In the genomic region with DNA sequence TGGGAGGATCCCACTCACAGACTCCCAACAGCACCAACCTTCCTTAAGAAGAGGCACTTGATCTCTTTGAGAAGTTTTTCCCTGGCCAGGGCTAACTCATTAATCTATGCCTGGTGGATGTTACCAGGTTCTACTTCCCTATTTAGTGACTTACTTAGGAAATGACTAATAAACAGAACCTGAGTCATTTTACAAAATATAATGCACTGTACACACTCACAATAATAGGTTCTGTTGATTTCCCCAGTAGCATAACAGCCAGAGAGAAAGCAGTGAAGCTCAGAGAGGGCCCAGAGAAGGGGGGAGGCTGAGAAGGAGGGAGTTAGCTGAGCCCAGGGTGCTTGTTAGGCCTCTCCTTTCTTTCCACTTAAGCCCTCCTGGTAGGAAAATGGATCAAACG, we compare ENCODE assay signal across 10 cellular contexts. TPM values are rescaled to one million over a fixed set of nuclear protein-coding genes. Genes with fewer than 3 reads are reported as not detected.
DNase-seq lines count a peak whose midpoint lies in the region; ATAC-seq and TF ChIP-seq lines count a peak whose summit lies in the region.
"Had no signal": no experiment of that assay in that cellular context is flagged by ENCODE, and none has a peak within 500 bp of the region (broad histone marks: within the 10 kb centered on the region; RNA-seq: fewer than 3 reads in every experiment).

No MANE protein-coding gene starts in this region.

- H2BK120ac ChIP-seq in mesenchymal stem cell (ENCODE audit: low read depth, low read length): no peak overlapping the region
- H2BK120ac ChIP-seq in neuronal stem cell (ENCODE audit: low read depth, low read length): no peak overlapping the region

- H3K27me3 ChIP-seq in mesenchymal stem cell (ENCODE audit: control insufficient read depth in 1 of 2, insufficient read depth in 1 of 2, low read length in 2 of 2) (no peaks in the 10 kb centered on the region), colonic mucosa (no peaks in the 10 kb centered on the region), neuronal stem cell (ENCODE audit: control insufficient read depth in 3 of 3, insufficient read depth in 3 of 3, low read depth in 1 of 3, low read length in 3 of 3) (no peaks in the 10 kb centered on the region)
- H3K27me3 ChIP-seq: heart right ventricle had no signal

- peak overlapping the region; percentile 13 for H3K9ac ChIP-seq in mesenchymal stem cell (ENCODE audit: low read length)
- H3K9ac ChIP-seq in colonic mucosa (ENCODE audit: low read depth in 2 of 2, low read length in 2 of 2): no peak overlapping the region
- H3K9ac ChIP-seq in neuronal stem cell (ENCODE audit: low read depth, low read length, poor library complexity): no peak overlapping the region

- H3K18ac ChIP-seq in mesenchymal stem cell (ENCODE audit: low read depth in 1 of 2, low read length in 2 of 2) (no peak overlapping the region), neuronal stem cell (ENCODE audit: low read length) (no peak overlapping the region)

- H3K9me3 ChIP-seq in mesenchymal stem cell (ENCODE audit: control insufficient read depth, low read length) (no peaks in the 10 kb centered on the region), colonic mucosa (no peaks in the 10 kb centered on the region), neuronal stem cell (replicated peaks in 1 of 2; ENCODE audit: control insufficient read depth in 2 of 2, insufficient read depth in 1 of 2, low read depth in 1 of 2, low read length in 2 of 2) (peaks cover 0 to 4% of the 10 kb centered on the region in 2 donors)
- H3K9me3 ChIP-seq: heart right ventricle had no signal

- no peak overlapping the region for H3K4me3 ChIP-seq in mesenchymal stem cell (ENCODE audit: insufficient read depth in 1 of 2, low read depth in 1 of 2, low read length in 2 of 2)
- no peak overlapping the region for H3K4me3 ChIP-seq in colonic mucosa
- H3K4me3 ChIP-seq in neuronal stem cell (ENCODE audit: low read length in 2 of 2): no peak overlapping the region
- H3K4me3 ChIP-seq: heart right ventricle, SK-N-MC had no signal

- no peak overlapping the region for H3K4ac ChIP-seq in mesenchymal stem cell (ENCODE audit: low read depth in 1 of 2, low read length in 2 of 2)
- H3K4ac ChIP-seq in neuronal stem cell (ENCODE audit: low read length): no peak overlapping the region

- no peak overlapping the region for H2BK5ac ChIP-seq in mesenchymal stem cell (ENCODE audit: low read depth, low read length, poor library complexity, severe bottlenecking)
- no peak overlapping the region for H2BK5ac ChIP-seq in neuronal stem cell (ENCODE audit: low read length)

- H4K91ac ChIP-seq in mesenchymal stem cell (ENCODE audit: low read length) (no peak overlapping the region), neuronal stem cell (ENCODE audit: low read depth, low read length, poor library complexity) (no peak overlapping the region)

- peak; percentile 75 for ATAC-seq in HG02798 (IDR thresholded peaks at IDR 0.05; ENCODE audit: poor library complexity, unreplicated experiment)

- H2BK12ac ChIP-seq in mesenchymal stem cell (ENCODE audit: low read length in 2 of 2) (no peak overlapping the region), neuronal stem cell (ENCODE audit: low read length) (no peak overlapping the region)

- H3K14ac ChIP-seq in mesenchymal stem cell (ENCODE audit: low read length in 2 of 2) (no peak overlapping the region), neuronal stem cell (ENCODE audit: low read length) (no peak overlapping the region)

- H2AK5ac ChIP-seq in mesenchymal stem cell (ENCODE audit: low read length, severe bottlenecking): no peak overlapping the region
- H2AK5ac ChIP-seq in neuronal stem cell (ENCODE audit: low read depth, low read length): no peak overlapping the region

- no CpG with 5 or more reads among the region's 1 CpG for WGBS in mesenchymal stem cell
- WGBS in neuronal stem cell (ENCODE audit: extremely low coverage in 2 of 2, insufficient read length in 2 of 2, insufficient replicate concordance in 1 of 2), 2 donors: no CpG with 5 or more reads among the region's 1 CpG

- H3K4me2 ChIP-seq in mesenchymal stem cell (ENCODE audit: low read length, poor library complexity, severe bottlenecking): no peak overlapping the region
- no peak overlapping the region for H3K4me2 ChIP-seq in neuronal stem cell (ENCODE audit: insufficient read depth, low read length, poor library complexity, severe bottlenecking)

- H2BK15ac ChIP-seq in mesenchymal stem cell (ENCODE audit: low read depth, poor library complexity, severe bottlenecking): no peak overlapping the region
- H2BK15ac ChIP-seq in neuronal stem cell (ENCODE audit: low read length): no peak overlapping the region

- TF ChIP-seq CTCF in colonic mucosa (IDR thresholded peaks at IDR 0.05): no peak

- DNase-seq in NCI-H510A treated with DMSO at 0.1 percent for 48 hours (lab: John Stamatoyannopoulos, UW): peak; percentile 57
- no peak for DNase-seq in NCI-H510A (lab: John Stamatoyannopoulos, UW)
- DNase-seq in NCI-H774 (lab: John Stamatoyannopoulos, UW): peak; percentile 18
- DNase-seq in mesenchymal stem cell: peak; percentile 2
- DNase-seq in GM19238 (ENCODE audit: insufficient read length, low spot score): no peak
- no peak for DNase-seq in colonic mucosa
- DNase-seq in neuronal stem cell (ENCODE audit: low spot score): no peak
- DNase-seq: heart right ventricle had no signal

- H3K79me1 ChIP-seq in mesenchymal stem cell (replicated peaks; ENCODE audit: low read length, poor library complexity, severe bottlenecking): no peaks in the 10 kb centered on the region
- H3K79me1 ChIP-seq in neuronal stem cell (ENCODE audit: low read depth, low read length): no peaks in the 10 kb centered on the region

- H3K27ac ChIP-seq in mesenchymal stem cell (ENCODE audit: low read length, poor library complexity, severe bottlenecking) (no peak overlapping the region), colonic mucosa (no peak overlapping the region), neuronal stem cell (replicated peaks; ENCODE audit: low read length) (no peak overlapping the region)
- H3K27ac ChIP-seq: SK-N-MC had no signal

- H3K23ac ChIP-seq in mesenchymal stem cell (ENCODE audit: low read length in 2 of 2): no peak overlapping the region
- no peak overlapping the region for H3K23ac ChIP-seq in neuronal stem cell (ENCODE audit: low read depth, low read length, poor library complexity)

- no peak overlapping the region for H2AFZ ChIP-seq in mesenchymal stem cell (ENCODE audit: low read depth, low read length)
- no peak overlapping the region for H2AFZ ChIP-seq in neuronal stem cell (ENCODE audit: low read length)

- intact Hi-C loops in colonic mucosa (cut with DNase I): no loop called here

- no peak overlapping the region for H4K8ac ChIP-seq in mesenchymal stem cell (ENCODE audit: low read length)
- H4K8ac ChIP-seq in neuronal stem cell (ENCODE audit: low read depth, low read length): no peak overlapping the region

- no peaks in the 10 kb centered on the region for H3K4me1 ChIP-seq in mesenchymal stem cell (ENCODE audit: control insufficient read depth, insufficient read depth, low read depth, low read length)
- no peaks in the 10 kb centered on the region for H3K4me1 ChIP-seq in colonic mucosa
- H3K4me1 ChIP-seq in neuronal stem cell (ENCODE audit: control insufficient read depth in 2 of 2, insufficient read depth in 1 of 2, low read depth in 1 of 2, low read length in 2 of 2): peaks cover 0 to 7% of the 10 kb centered on the region in 2 donors

- H3K36me3 ChIP-seq in mesenchymal stem cell (ENCODE audit: control insufficient read depth in 1 of 2, insufficient read depth in 2 of 2, low read depth in 1 of 2, low read length in 2 of 2): no peaks in the 10 kb centered on the region
- H3K36me3 ChIP-seq in colonic mucosa: no peaks in the 10 kb centered on the region
- H3K36me3 ChIP-seq in neuronal stem cell (replicated peaks in 1 of 2; ENCODE audit: control insufficient read depth in 2 of 2, insufficient read depth in 2 of 2, low read length in 2 of 2): no peaks in the 10 kb centered on the region
- H3K36me3 ChIP-seq: heart right ventricle had no signal

RNA-seq across cellular contexts. Expression of gene FRMD3, which starts 27.1 kb away (rescaled TPM):
- 0.08 TPM for polyA plus RNA-seq in mesenchymal stem cell (2013, experiment 1 of 2)
- 0.08 TPM for polyA plus RNA-seq in mesenchymal stem cell (2013, experiment 2 of 2)
- total RNA-seq in colonic mucosa: 10 to 100 TPM; 14.7 to 21.3 TPM
- polyA plus RNA-seq in neuronal stem cell (2013, experiment 1 of 2): 0.91 TPM
- 1.1 TPM for polyA plus RNA-seq in neuronal stem cell (2013, experiment 2 of 2)

Comparison
In these comparisons a context has a peak if more than half of its experiments do, and no peak if none do; other contexts are left out.
1. DNase-seq: peak in NCI-H510A treated with DMSO at 0.1 percent for 48 hours (single experiment), NCI-H774 (single experiment) and mesenchymal stem cell (single experiment); none in NCI-H510A (single experiment), GM19238 (single experiment), colonic mucosa (single experiment) and neuronal stem cell (single experiment).